15 cellular contexts compared by ENCODE assay signal in the genomic region with DNA sequence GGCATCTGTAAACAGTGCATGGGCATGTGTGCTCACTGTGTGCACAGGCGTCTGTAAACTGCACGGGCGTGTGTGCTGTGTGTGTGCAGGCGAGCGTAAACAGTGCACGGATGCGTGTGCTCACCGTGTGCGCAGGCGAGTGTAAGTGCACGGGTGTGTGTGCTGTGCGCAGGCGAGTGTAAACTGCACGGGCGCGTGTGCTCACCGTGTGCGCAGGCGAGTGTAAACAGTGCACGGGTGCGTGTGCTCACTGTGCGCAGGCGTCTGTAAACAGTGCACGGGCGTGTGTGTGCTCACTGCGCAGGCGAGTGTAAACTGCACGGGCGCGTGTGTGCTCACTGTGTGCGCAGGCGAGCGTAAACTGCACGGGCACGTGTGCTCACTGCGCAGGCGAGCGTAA. TPM values are rescaled to one million over a fixed set of nuclear protein-coding genes. Genes with fewer than 3 reads are reported as not detected.
DNase-seq lines count a peak whose midpoint lies in the region; ATAC-seq, FAIRE-seq and TF ChIP-seq lines count a peak whose summit lies in the region.
"Had no signal": no experiment of that assay in that cellular context is flagged by ENCODE, and none has a peak within 500 bp of the region (broad histone marks: within the 10 kb centered on the region; RNA-seq: fewer than 3 reads in every experiment).

No MANE protein-coding gene starts in this region.

- H3K27ac Mint-ChIP-seq in WTC11: no peak overlapping the region
- H3K27ac Mint-ChIP-seq: CD4-positive, CD25-positive, alpha-beta regulatory T cell; GM23338 had no signal

- no peak overlapping the region for H2AK5ac ChIP-seq in neuronal stem cell (ENCODE audit: low read depth, low read length)

- H2BK15ac ChIP-seq in neuronal stem cell (ENCODE audit: low read length): no peak overlapping the region

- ATAC-seq in HepG2: no peak
- ATAC-seq in right lobe of liver: no peak
- ATAC-seq in WTC11: no peak
- ATAC-seq: GM23338 had no signal

- no peak for FAIRE-seq in HepG2 (lab: Jason Lieb, UNC)
- peak; percentile 84 for FAIRE-seq in bronchial epithelial cell (lab: Jason Lieb, UNC)

- H4K91ac ChIP-seq in neuronal stem cell (ENCODE audit: low read depth, low read length, poor library complexity): peak overlapping the region; percentile 85

- H3K4ac ChIP-seq in neuronal stem cell (ENCODE audit: low read length): no peak overlapping the region

- no peak overlapping the region for H3K27ac ChIP-seq in HepG2 (ENCODE audit: extremely low read length, insufficient read depth, low read length)
- H3K27ac ChIP-seq in right lobe of liver: no peak overlapping the region
- H3K27ac ChIP-seq in neuronal stem cell (replicated peaks; ENCODE audit: low read length): no peak overlapping the region
- no peak overlapping the region for H3K27ac ChIP-seq in tibial artery
- H3K27ac ChIP-seq: BLaER1 treated with 17β-estradiol and CSF1 and Interleukin-3, amounts not matched to agents 10 nM and 100 nM had no signal

- no peaks in the 10 kb centered on the region for H3K9me3 ChIP-seq in HepG2 (ENCODE audit: low read length)
- no peaks in the 10 kb centered on the region for H3K9me3 ChIP-seq in right lobe of liver
- peaks cover 0 to 3% of the 10 kb centered on the region in 2 donors for H3K9me3 ChIP-seq in neuronal stem cell (replicated peaks in 1 of 2; ENCODE audit: control insufficient read depth in 2 of 2, insufficient read depth in 1 of 2, low read depth in 1 of 2, low read length in 2 of 2)
- H3K9me3 ChIP-seq in tibial artery: no peaks in the 10 kb centered on the region
- H3K9me3 ChIP-seq: HAP-1 had no signal

- no peak for TF ChIP-seq RAD21 in HepG2 (CRISPR knock-in tag; IDR thresholded peaks at IDR 0.05)

- TF ChIP-seq CTCF in HepG2 (CRISPR knock-in tag; IDR thresholded peaks at IDR 0.05) (no peak), right lobe of liver (IDR thresholded peaks at IDR 0.05) (no peak), bronchial epithelial cell (IDR thresholded peaks at IDR 0.05; ENCODE audit: insufficient read depth, low read length, severe bottlenecking) (no peak), WTC11 (IDR thresholded peaks at IDR 0.05) (no peak), tibial artery (IDR thresholded peaks at IDR 0.05) (no peak)

- TF ChIP-seq POLR2A in HepG2 (IDR thresholded peaks at IDR 0.05; ENCODE audit: insufficient read depth in 1 of 2, low read depth in 2 of 2, low read length in 2 of 2) (no peak), right lobe of liver (IDR thresholded peaks at IDR 0.05) (no peak)

- H3K4me3 Mint-ChIP-seq in WTC11: no peak overlapping the region
- H3K4me3 Mint-ChIP-seq: CD4-positive, CD25-positive, alpha-beta regulatory T cell; GM23338 had no signal

- H3K4me3 ChIP-seq in HepG2 (replicated peaks in 1 of 3; ENCODE audit: insufficient read depth in 1 of 3, low read depth in 2 of 3, low read length in 3 of 3) (no peak overlapping the region), right lobe of liver (no peak overlapping the region), bronchial epithelial cell (ENCODE audit: low read depth, low read length) (no peak overlapping the region), neuronal stem cell (ENCODE audit: low read length in 2 of 2) (peak overlapping the region in 1 of 2 donors; percentile 66), tibial artery (no peak overlapping the region)
- H3K4me3 ChIP-seq: BLaER1 treated with 17β-estradiol and CSF1 and Interleukin-3, amounts not matched to agents 10 nM and 100 nM; GM23338; HAP-1 had no signal

- TF ChIP-seq EP300 in HepG2 (IDR thresholded peaks at IDR 0.05; ENCODE audit: low read depth in 2 of 2, low read length in 2 of 2) (no peak), HepG2 (CRISPR knock-in tag; IDR thresholded peaks at IDR 0.05; ENCODE audit: borderline replicate concordance) (no peak)

- no TSS peak for BruUV-seq in HepG2 (replicated peaks; lab: Mats Ljungman, UMichigan)

- H3K4me2 ChIP-seq in HepG2 (ENCODE audit: low read depth, low read length) (no peak overlapping the region), neuronal stem cell (ENCODE audit: insufficient read depth, low read length, poor library complexity, severe bottlenecking) (no peak overlapping the region)
- H3K4me2 ChIP-seq: BLaER1 treated with 17β-estradiol and CSF1 and Interleukin-3, amounts not matched to agents 10 nM and 100 nM; GM23338 had no signal

- DNase-seq in HepG2 (ENCODE audit: low spot score) (no peak), right lobe of liver (no peak), bronchial epithelial cell (ENCODE audit: low read depth) (no peak), neuronal stem cell (ENCODE audit: low spot score) (no peak), WTC11 (ENCODE audit: low spot score) (no peak), tibial artery (no peak), HPDE6-E6E7 (ENCODE audit: extremely low spot score) (no peak)
- DNase-seq: ACHN; CD4-positive, CD25-positive, alpha-beta regulatory T cell; DMS53; KBM-7 had no signal

- H3K4me1 Mint-ChIP-seq in WTC11: no peaks in the 10 kb centered on the region
- H3K4me1 Mint-ChIP-seq: CD4-positive, CD25-positive, alpha-beta regulatory T cell; GM23338 had no signal

- H3K9me3 Mint-ChIP-seq in WTC11: peaks cover 4% of the 10 kb centered on the region
- H3K9me3 Mint-ChIP-seq: CD4-positive, CD25-positive, alpha-beta regulatory T cell; GM23338 had no signal

- 97% methylated on average over 38 of the region's 38 CpGs for whole genome bisulfite sequencing in HepG2 (ENCODE audit: low lambda C conversion rate)
- WGBS in right lobe of liver (ENCODE audit: insufficient coverage, low coverage, low lambda C conversion rate, missing lambda C conversion rate): 97% methylated on average over 33 of the region's 38 CpGs
- WGBS in neuronal stem cell (ENCODE audit: extremely low coverage in 2 of 2, insufficient read length in 2 of 2, insufficient replicate concordance in 1 of 2), 2 donors: no CpG with 5 or more reads among the region's 38 CpGs

- H3K4me1 ChIP-seq in HepG2 (ENCODE audit: insufficient read depth, low read length) (no peaks in the 10 kb centered on the region), right lobe of liver (no peaks in the 10 kb centered on the region), neuronal stem cell (ENCODE audit: control insufficient read depth in 2 of 2, insufficient read depth in 1 of 2, low read depth in 1 of 2, low read length in 2 of 2) (no peaks in the 10 kb centered on the region), tibial artery (no peaks in the 10 kb centered on the region)
- H3K4me1 ChIP-seq: HAP-1 had no signal

- H4K20me1 ChIP-seq in HepG2 (ENCODE audit: insufficient read depth, low read length): no peaks in the 10 kb centered on the region

- intact Hi-C loops in HepG2 (cut with micrococcal nuclease; ENCODE audit: unreplicated experiment) (no loop called here), right lobe of liver (cut with DNase I) (no loop called here), tibial artery (cut with DNase I; ENCODE audit: low total_unique reads) (no loop called here)

- H2AFZ ChIP-seq in HepG2 (ENCODE audit: low read length) (no peak overlapping the region), neuronal stem cell (ENCODE audit: low read length) (no peak overlapping the region)
- H2AFZ ChIP-seq: GM23338 had no signal

- H3K23ac ChIP-seq in neuronal stem cell (ENCODE audit: low read depth, low read length, poor library complexity): no peak overlapping the region

- POLR2A ChIA-PET in HepG2 (lab: Yijun Ruan, JAX) (no interaction called here), WTC11 (lab: Charles Lee) (no interaction called here)

- H2BK120ac ChIP-seq in neuronal stem cell (ENCODE audit: low read depth, low read length): no peak overlapping the region

- CTCF ChIA-PET in HepG2 (lab: Yijun Ruan, JAX; ENCODE audit: low intra/inter-chr PET ratio, low total read pairs): no interaction called here
- CTCF ChIA-PET in WTC11 (lab: Charles Lee): no interaction called here

- no peaks in the 10 kb centered on the region for H3K27me3 ChIP-seq in HepG2 (ENCODE audit: control insufficient read depth in 1 of 2, insufficient read depth in 2 of 2, low read length in 2 of 2)
- H3K27me3 ChIP-seq in right lobe of liver: no peaks in the 10 kb centered on the region
- no peaks in the 10 kb centered on the region for H3K27me3 ChIP-seq in bronchial epithelial cell (ENCODE audit: control insufficient read depth, insufficient read depth, low read length)
- H3K27me3 ChIP-seq in neuronal stem cell (ENCODE audit: control insufficient read depth in 3 of 3, insufficient read depth in 3 of 3, low read depth in 1 of 3, low read length in 3 of 3): no peaks in the 10 kb centered on the region
- no peaks in the 10 kb centered on the region for H3K27me3 ChIP-seq in tibial artery
- H3K27me3 ChIP-seq: BLaER1 treated with 17β-estradiol and CSF1 and Interleukin-3, amounts not matched to agents 10 nM and 100 nM had no signal

- H3K18ac ChIP-seq in neuronal stem cell (ENCODE audit: low read length): no peak overlapping the region

- peaks cover 19% of the 10 kb centered on the region for H3K79me1 ChIP-seq in neuronal stem cell (ENCODE audit: low read depth, low read length)

- H2BK5ac ChIP-seq in neuronal stem cell (ENCODE audit: low read length): no peak overlapping the region

- no peak overlapping the region for H4K8ac ChIP-seq in neuronal stem cell (ENCODE audit: low read depth, low read length)

- H3K27me3 Mint-ChIP-seq in WTC11 (ENCODE audit: low read depth): no peaks in the 10 kb centered on the region
- H3K27me3 Mint-ChIP-seq: CD4-positive, CD25-positive, alpha-beta regulatory T cell had no signal

- peaks cover 21% of the 10 kb centered on the region for H3K36me3 Mint-ChIP-seq in WTC11

- H3K9ac ChIP-seq in HepG2 (ENCODE audit: insufficient read depth, low read depth, low read length) (no peak overlapping the region), neuronal stem cell (ENCODE audit: low read depth, low read length, poor library complexity) (no peak overlapping the region)
- H3K9ac ChIP-seq: BLaER1 treated with 17β-estradiol and CSF1 and Interleukin-3, amounts not matched to agents 10 nM and 100 nM had no signal

- in situ Hi-C loops in HepG2 (cut with HindIII; ENCODE audit: extremely low pct_ligation_motif_present, low pct_unique_long_range_greater_than_20kb): no loop called here

- no peak overlapping the region for H2BK12ac ChIP-seq in neuronal stem cell (ENCODE audit: low read length)

- peaks cover 5% of the 10 kb centered on the region for H3K79me2 ChIP-seq in HepG2 (ENCODE audit: insufficient read depth, low read length)

- H3K36me3 ChIP-seq in HepG2 (replicated peaks in 1 of 2; ENCODE audit: control insufficient read depth in 1 of 2, insufficient read depth in 2 of 2, low read length in 2 of 2) (no peaks in the 10 kb centered on the region; a peak in 2 of 5 replicates), right lobe of liver (peaks cover 0 to 2% (median 0%) of the 10 kb centered on the region in 4 donors), bronchial epithelial cell (ENCODE audit: control insufficient read depth, insufficient read depth, low read length) (peaks cover 3% of the 10 kb centered on the region), neuronal stem cell (replicated peaks in 1 of 2; ENCODE audit: control insufficient read depth in 2 of 2, insufficient read depth in 2 of 2, low read length in 2 of 2) (peaks cover 2 to 6% of the 10 kb centered on the region in 2 donors), tibial artery (peaks cover 0 to 30% (median 5%) of the 10 kb centered on the region in 3 donors)
- H3K36me3 ChIP-seq: HAP-1 had no signal

- H3K14ac ChIP-seq in neuronal stem cell (ENCODE audit: low read length): peak overlapping the region; percentile 31

RNA-seq across cellular contexts. Expression of gene RNH1, which starts 22.4 kb away (rescaled TPM):
- total RNA-seq in HepG2 (2016; rRNA removed; fragmentation: Illumina TruSeq; extraction: Trizol) (74.1 and 81.3 TPM in 2 replicates), right lobe of liver (100 to 1,000 TPM in 2 of 6 experiments, 10 to 100 TPM in 4; 66.4 to 135 (median 76.2) TPM), bronchial epithelial cell (361 and 427 TPM in 2 replicates), WTC11 (2021) (59.0 to 67.5 TPM (median 60.4 TPM) in 3 replicates)
- total RNA-seq in HepG2 (2016; cell fraction: cytosol; rRNA removed; fragmentation: Illumina TruSeq; extraction: Trizol; ENCODE audit: low read depth): 28.3 and 31.4 TPM in 2 replicates
- 73.0 and 77.2 TPM in 2 replicates for total RNA-seq in HepG2 (2016; cell fraction: insoluble cytoplasmic fraction; rRNA removed; fragmentation: Illumina TruSeq; extraction: Trizol)
- 30.6 and 37.6 TPM in 2 replicates for total RNA-seq in HepG2 (2016; cell fraction: membrane; rRNA removed; fragmentation: Illumina TruSeq; extraction: Trizol)
- total RNA-seq in HepG2 (2016; cell fraction: nucleus; rRNA removed; fragmentation: Illumina TruSeq; extraction: Trizol): 39.1 and 43.2 TPM in 2 replicates
- polyA plus RNA-seq in HepG2 (2011; rRNA removed): 36.0 and 51.4 TPM in 2 replicates
- 30.1 and 56.0 TPM in 2 replicates for polyA plus RNA-seq in HepG2 (2011; cell fraction: cytosol; rRNA removed)
- polyA plus RNA-seq in HepG2 (2011; cell fraction: nucleus; rRNA removed): 135 and 166 TPM in 2 replicates
- 42.4 and 61.5 TPM in 2 replicates for polyA plus RNA-seq in HepG2 (2012)
- polyA plus RNA-seq in HepG2 (2016; cell fraction: cytosol; fragmentation: Illumina TruSeq; extraction: Trizol; ENCODE audit: low read depth): 14.2 and 15.8 TPM in 2 replicates
- 62.8 and 84.3 TPM in 2 replicates for polyA plus RNA-seq in HepG2 (2016; cell fraction: insoluble cytoplasmic fraction; fragmentation: Illumina TruSeq; extraction: Trizol; ENCODE audit: low read depth)
- 21.1 and 22.9 TPM in 2 replicates for polyA plus RNA-seq in HepG2 (2016; cell fraction: membrane; fragmentation: Illumina TruSeq; extraction: Trizol; ENCODE audit: low read depth)
- 61.8 and 67.0 TPM in 2 replicates for polyA plus RNA-seq in HepG2 (2016; cell fraction: nucleus; fragmentation: Illumina TruSeq; extraction: Trizol; ENCODE audit: insufficient read depth, low read depth)
- 72.2 and 124 TPM in 2 replicates for polyA minus RNA-seq in HepG2 (2011; rRNA and poly(A)+ RNA removed; ENCODE audit: low replicate concordance)
- 42.7 and 46.3 TPM in 2 replicates for polyA minus RNA-seq in HepG2 (2011; cell fraction: cytosol; rRNA and poly(A)+ RNA removed)
- 49.1 and 49.3 TPM in 2 replicates for polyA minus RNA-seq in HepG2 (2011; cell fraction: nucleus; rRNA and poly(A)+ RNA removed)
- 35.7 TPM for polyA plus RNA-seq in neuronal stem cell (2013, experiment 1 of 2)
- polyA plus RNA-seq in neuronal stem cell (2013, experiment 2 of 2): 35.1 TPM

RNA-seq across cellular contexts. Expression of gene PTDSS2, which starts 34.5 kb away (rescaled TPM):
- total RNA-seq in HepG2 (2016; rRNA removed; fragmentation: Illumina TruSeq; extraction: Trizol) (11.3 and 21.7 TPM in 2 replicates), right lobe of liver (10 to 100 TPM in 4 of 6 experiments, 1 to 10 TPM in 2; 8.4 to 21.9 (median 11.4) TPM), bronchial epithelial cell (26.3 and 29.4 TPM in 2 replicates), WTC11 (2021) (49.5 to 56.8 TPM (median 55.2 TPM) in 3 replicates)
- total RNA-seq in HepG2 (2016; cell fraction: cytosol; rRNA removed; fragmentation: Illumina TruSeq; extraction: Trizol; ENCODE audit: low read depth): 5.6 and 7.0 TPM in 2 replicates
- total RNA-seq in HepG2 (2016; cell fraction: insoluble cytoplasmic fraction; rRNA removed; fragmentation: Illumina TruSeq; extraction: Trizol): 8.4 and 25.4 TPM in 2 replicates
- total RNA-seq in HepG2 (2016; cell fraction: membrane; rRNA removed; fragmentation: Illumina TruSeq; extraction: Trizol): 10.9 and 11.3 TPM in 2 replicates
- total RNA-seq in HepG2 (2016; cell fraction: nucleus; rRNA removed; fragmentation: Illumina TruSeq; extraction: Trizol): 23.2 and 23.3 TPM in 2 replicates
- polyA plus RNA-seq in HepG2 (2011; rRNA removed): 26.4 and 37.6 TPM in 2 replicates
- polyA plus RNA-seq in HepG2 (2011; cell fraction: cytosol; rRNA removed): 28.3 and 34.4 TPM in 2 replicates
- polyA plus RNA-seq in HepG2 (2011; cell fraction: nucleus; rRNA removed): 151 and 168 TPM in 2 replicates
- 19.9 and 35.5 TPM in 2 replicates for polyA plus RNA-seq in HepG2 (2012)
- 5.4 and 6.0 TPM in 2 replicates for polyA plus RNA-seq in HepG2 (2016; cell fraction: cytosol; fragmentation: Illumina TruSeq; extraction: Trizol; ENCODE audit: low read depth)
- 11.4 and 12.9 TPM in 2 replicates for polyA plus RNA-seq in HepG2 (2016; cell fraction: insoluble cytoplasmic fraction; fragmentation: Illumina TruSeq; extraction: Trizol; ENCODE audit: low read depth)
- 9.5 and 10.3 TPM in 2 replicates for polyA plus RNA-seq in HepG2 (2016; cell fraction: membrane; fragmentation: Illumina TruSeq; extraction: Trizol; ENCODE audit: low read depth)
- 59.3 and 60.5 TPM in 2 replicates for polyA plus RNA-seq in HepG2 (2016; cell fraction: nucleus; fragmentation: Illumina TruSeq; extraction: Trizol; ENCODE audit: insufficient read depth, low read depth)
- 43.0 and 66.5 TPM in 2 replicates for polyA minus RNA-seq in HepG2 (2011; rRNA and poly(A)+ RNA removed; ENCODE audit: low replicate concordance)
- 20.3 and 23.7 TPM in 2 replicates for polyA minus RNA-seq in HepG2 (2011; cell fraction: cytosol; rRNA and poly(A)+ RNA removed)
- 28.6 and 30.4 TPM in 2 replicates for polyA minus RNA-seq in HepG2 (2011; cell fraction: nucleus; rRNA and poly(A)+ RNA removed)
- polyA plus RNA-seq in neuronal stem cell (2013, experiment 1 of 2): 27.4 TPM
- 26.0 TPM for polyA plus RNA-seq in neuronal stem cell (2013, experiment 2 of 2)

RNA-seq across cellular contexts. Expression of gene ANO9, which starts 42.8 kb away (rescaled TPM):
- total RNA-seq in HepG2 (2016; rRNA removed; fragmentation: Illumina TruSeq; extraction: Trizol) (1.5 and 8.9 TPM in 2 replicates), right lobe of liver (1 to 10 TPM in 1 of 6 experiments, under 1 TPM in 4, not detected in 1; 0.09 to 1.0 (median 0.28) TPM), bronchial epithelial cell (7.4 and 9.2 TPM in 2 replicates), WTC11 (2021) (13.2 to 17.6 TPM (median 16.6 TPM) in 3 replicates)
- total RNA-seq in HepG2 (2016; cell fraction: cytosol; rRNA removed; fragmentation: Illumina TruSeq; extraction: Trizol; ENCODE audit: low read depth): 1.8 and 2.3 TPM in 2 replicates
- 1.2 and 9.2 TPM in 2 replicates for total RNA-seq in HepG2 (2016; cell fraction: insoluble cytoplasmic fraction; rRNA removed; fragmentation: Illumina TruSeq; extraction: Trizol)
- total RNA-seq in HepG2 (2016; cell fraction: membrane; rRNA removed; fragmentation: Illumina TruSeq; extraction: Trizol): 1.7 and 2.0 TPM in 2 replicates
- total RNA-seq in HepG2 (2016; cell fraction: nucleus; rRNA removed; fragmentation: Illumina TruSeq; extraction: Trizol): 14.4 and 16.4 TPM in 2 replicates
- polyA plus RNA-seq in HepG2 (2011; rRNA removed): 14.3 and 19.9 TPM in 2 replicates
- 2.2 and 2.9 TPM in 2 replicates for polyA plus RNA-seq in HepG2 (2011; cell fraction: cytosol; rRNA removed)
- 267 and 279 TPM in 2 replicates for polyA plus RNA-seq in HepG2 (2011; cell fraction: nucleus; rRNA removed)
- polyA plus RNA-seq in HepG2 (2012): 18.3 and 18.6 TPM in 2 replicates
- polyA plus RNA-seq in HepG2 (2016; cell fraction: cytosol; fragmentation: Illumina TruSeq; extraction: Trizol; ENCODE audit: low read depth): 0.44 and 0.54 TPM in 2 replicates
- polyA plus RNA-seq in HepG2 (2016; cell fraction: insoluble cytoplasmic fraction; fragmentation: Illumina TruSeq; extraction: Trizol; ENCODE audit: low read depth): 1.5 and 1.9 TPM in 2 replicates
- polyA plus RNA-seq in HepG2 (2016; cell fraction: membrane; fragmentation: Illumina TruSeq; extraction: Trizol; ENCODE audit: low read depth): 0.82 and 1.0 TPM in 2 replicates
- polyA plus RNA-seq in HepG2 (2016; cell fraction: nucleus; fragmentation: Illumina TruSeq; extraction: Trizol; ENCODE audit: insufficient read depth, low read depth): 71.0 and 80.1 TPM in 2 replicates
- polyA minus RNA-seq in HepG2 (2011; rRNA and poly(A)+ RNA removed; ENCODE audit: low replicate concordance): 0.23 and 6.4 TPM in 2 replicates
- polyA minus RNA-seq in HepG2 (2011; cell fraction: cytosol; rRNA and poly(A)+ RNA removed): 0.97 and 2.5 TPM in 2 replicates
- 14.8 and 15.1 TPM in 2 replicates for polyA minus RNA-seq in HepG2 (2011; cell fraction: nucleus; rRNA and poly(A)+ RNA removed)
- polyA plus RNA-seq in neuronal stem cell (2013, experiment 1 of 2): 2.8 TPM
- 1.9 TPM for polyA plus RNA-seq in neuronal stem cell (2013, experiment 2 of 2)
- total RNA-seq: A172 had no signal

RNA-seq across cellular contexts. Expression of gene HRAS, which starts 50.8 kb away (rescaled TPM):
- total RNA-seq in HepG2 (2016; rRNA removed; fragmentation: Illumina TruSeq; extraction: Trizol) (47.5 and 50.0 TPM in 2 replicates), right lobe of liver (10 to 100 TPM in 5 of 6 experiments, 1 to 10 TPM in 1; 7.6 to 20.9 (median 14.8) TPM), bronchial epithelial cell (150 and 199 TPM in 2 replicates), WTC11 (2021) (42.9 to 62.4 TPM (median 48.3 TPM) in 3 replicates)
- 97.1 and 126 TPM in 2 replicates for total RNA-seq in HepG2 (2016; cell fraction: cytosol; rRNA removed; fragmentation: Illumina TruSeq; extraction: Trizol; ENCODE audit: low read depth)
- 35.7 and 53.4 TPM in 2 replicates for total RNA-seq in HepG2 (2016; cell fraction: insoluble cytoplasmic fraction; rRNA removed; fragmentation: Illumina TruSeq; extraction: Trizol)
- total RNA-seq in HepG2 (2016; cell fraction: membrane; rRNA removed; fragmentation: Illumina TruSeq; extraction: Trizol): 106 and 128 TPM in 2 replicates
- total RNA-seq in HepG2 (2016; cell fraction: nucleus; rRNA removed; fragmentation: Illumina TruSeq; extraction: Trizol): 23.1 and 23.7 TPM in 2 replicates
- 32.9 TPM in 2 replicates for polyA plus RNA-seq in HepG2 (2011; rRNA removed)
- 29.5 and 42.1 TPM in 2 replicates for polyA plus RNA-seq in HepG2 (2011; cell fraction: cytosol; rRNA removed)
- 62.4 and 65.1 TPM in 2 replicates for polyA plus RNA-seq in HepG2 (2011; cell fraction: nucleus; rRNA removed)
- 15.4 and 32.7 TPM in 2 replicates for polyA plus RNA-seq in HepG2 (2012)
- polyA plus RNA-seq in HepG2 (2016; cell fraction: cytosol; fragmentation: Illumina TruSeq; extraction: Trizol; ENCODE audit: low read depth): 120 and 151 TPM in 2 replicates
- 33.8 and 38.7 TPM in 2 replicates for polyA plus RNA-seq in HepG2 (2016; cell fraction: insoluble cytoplasmic fraction; fragmentation: Illumina TruSeq; extraction: Trizol; ENCODE audit: low read depth)
- polyA plus RNA-seq in HepG2 (2016; cell fraction: membrane; fragmentation: Illumina TruSeq; extraction: Trizol; ENCODE audit: low read depth): 96.2 and 121 TPM in 2 replicates
- 47.3 and 47.4 TPM in 2 replicates for polyA plus RNA-seq in HepG2 (2016; cell fraction: nucleus; fragmentation: Illumina TruSeq; extraction: Trizol; ENCODE audit: insufficient read depth, low read depth)
- 29.8 and 71.6 TPM in 2 replicates for polyA minus RNA-seq in HepG2 (2011; rRNA and poly(A)+ RNA removed; ENCODE audit: low replicate concordance)
- polyA minus RNA-seq in HepG2 (2011; cell fraction: cytosol; rRNA and poly(A)+ RNA removed): 8.5 and 9.0 TPM in 2 replicates
- polyA minus RNA-seq in HepG2 (2011; cell fraction: nucleus; rRNA and poly(A)+ RNA removed): 5.8 and 11.4 TPM in 2 replicates
- 26.4 TPM for polyA plus RNA-seq in neuronal stem cell (2013, experiment 1 of 2)
- polyA plus RNA-seq in neuronal stem cell (2013, experiment 2 of 2): 25.5 TPM

RNA-seq across cellular contexts. Expression of gene LRRC56, which starts 52.7 kb away (rescaled TPM):
- 0.08 and 0.11 TPM in 2 replicates for total RNA-seq in HepG2 (2016; rRNA removed; fragmentation: Illumina TruSeq; extraction: Trizol)
- 0.10 TPM in 1 of 2 replicates, not detected in the other for total RNA-seq in HepG2 (2016; cell fraction: cytosol; rRNA removed; fragmentation: Illumina TruSeq; extraction: Trizol; ENCODE audit: low read depth)
- total RNA-seq in HepG2 (2016; cell fraction: insoluble cytoplasmic fraction; rRNA removed; fragmentation: Illumina TruSeq; extraction: Trizol): 0.09 TPM in 2 replicates
- 0.06 and 0.07 TPM in 2 replicates for total RNA-seq in HepG2 (2016; cell fraction: membrane; rRNA removed; fragmentation: Illumina TruSeq; extraction: Trizol)
- not detected in 2 replicates for total RNA-seq in HepG2 (2016; cell fraction: nucleus; rRNA removed; fragmentation: Illumina TruSeq; extraction: Trizol)
- polyA plus RNA-seq in HepG2 (2011; rRNA removed): 0.29 and 0.46 TPM in 2 replicates
- 0.21 and 0.22 TPM in 2 replicates for polyA plus RNA-seq in HepG2 (2011; cell fraction: cytosol; rRNA removed)
- polyA plus RNA-seq in HepG2 (2011; cell fraction: nucleus; rRNA removed): 3.4 and 3.8 TPM in 2 replicates
- 0.34 and 0.59 TPM in 2 replicates for polyA plus RNA-seq in HepG2 (2012)
- polyA plus RNA-seq in HepG2 (2016; cell fraction: cytosol; fragmentation: Illumina TruSeq; extraction: Trizol; ENCODE audit: low read depth): 0.05 TPM in 1 of 2 replicates, not detected in the other
- polyA plus RNA-seq in HepG2 (2016; cell fraction: insoluble cytoplasmic fraction; fragmentation: Illumina TruSeq; extraction: Trizol; ENCODE audit: low read depth): 0.19 TPM in 1 of 2 replicates, not detected in the other
- polyA plus RNA-seq in HepG2 (2016; cell fraction: membrane; fragmentation: Illumina TruSeq; extraction: Trizol; ENCODE audit: low read depth): 0.10 TPM in 1 of 2 replicates, not detected in the other
- polyA plus RNA-seq in HepG2 (2016; cell fraction: nucleus; fragmentation: Illumina TruSeq; extraction: Trizol; ENCODE audit: insufficient read depth, low read depth): 0.37 and 0.44 TPM in 2 replicates
- 0.20 and 0.56 TPM in 2 replicates for polyA minus RNA-seq in HepG2 (2011; rRNA and poly(A)+ RNA removed; ENCODE audit: low replicate concordance)
- 0.30 TPM in 1 of 2 replicates, not detected in the other for polyA minus RNA-seq in HepG2 (2011; cell fraction: cytosol; rRNA and poly(A)+ RNA removed)
- polyA minus RNA-seq in HepG2 (2011; cell fraction: nucleus; rRNA and poly(A)+ RNA removed): 0.37 and 0.64 TPM in 2 replicates
- total RNA-seq in right lobe of liver: 1 to 10 TPM in 1 of 6 experiments, under 1 TPM in 4, not detected in 1; 0.12 to 1.1 (median 0.71) TPM
- total RNA-seq in bronchial epithelial cell: 0.26 and 0.38 TPM in 2 replicates
- 1.1 TPM for polyA plus RNA-seq in neuronal stem cell (2013, experiment 1 of 2)
- polyA plus RNA-seq in neuronal stem cell (2013, experiment 2 of 2): 1.2 TPM
- total RNA-seq in WTC11 (2021): 2.3 to 3.4 TPM (median 2.5 TPM) in 3 replicates
- total RNA-seq: A172 had no signal
